ENCODE assay signal across 1 cellular context in genomic region chr5:175464414-175465233, GRCh38.
TF ChIP-seq lines count a peak whose summit lies in the region.

No MANE protein-coding gene starts in this region.

TF ChIP-seq in HepG2, 621 proteins besides CTCF, POLR2A, EP300 and RAD21 (continued from another document):
- TF ChIP-seq TRIM22 (IDR thresholded peaks at IDR 0.05) (no peak), HMGXB4 (CRISPR knock-in tag; IDR thresholded peaks at IDR 0.05; ENCODE audit: borderline replicate concordance in 1 of 2, low read depth in 1 of 2) (peak in 1 of 2 experiments; percentile 39; a peak in 1 of 4 replicates), NR3C1 (CRISPR knock-in tag; IDR thresholded peaks at IDR 0.05) (no peak), CEBPG (CRISPR knock-in tag; IDR thresholded peaks at IDR 0.05) (peak; percentile 74), TP53 (CRISPR knock-in tag; conservative IDR thresholded peaks at IDR 0.05) (no peak), KLF15 (CRISPR knock-in tag; IDR thresholded peaks at IDR 0.05; ENCODE audit: borderline replicate concordance) (no peak), RNF2 (conservative IDR thresholded peaks at IDR 0.05; ENCODE audit: low read depth) (0 out of 2 replicates have a peak, but pooled peaks have one; percentile 40), TCF7L2 (IDR thresholded peaks at IDR 0.05; ENCODE audit: low read depth, low read length) (no peak), ARID5B (CRISPR knock-in tag; IDR thresholded peaks at IDR 0.05) (no peak), SMC3 (IDR thresholded peaks at IDR 0.05; ENCODE audit: low read length) (peak; percentile 24; the same call in 1 of the 2 replicates), SNAPC2 (CRISPR knock-in tag; IDR thresholded peaks at IDR 0.05) (no peak), DBP (CRISPR knock-in tag; IDR thresholded peaks at IDR 0.05; ENCODE audit: not compliant biosample characterization) (no peak), XRCC5 (optimal IDR thresholded peaks at IDR 0.05; ENCODE audit: low read length) (peak; percentile 63), PLSCR1 (CRISPR knock-in tag; IDR thresholded peaks at IDR 0.05; ENCODE audit: borderline replicate concordance) (no peak), RAD51 (IDR thresholded peaks at IDR 0.05; ENCODE audit: borderline replicate concordance) (no peak), ZSCAN20 (CRISPR knock-in tag; IDR thresholded peaks at IDR 0.05; ENCODE audit: borderline replicate concordance) (no peak), ZSCAN12 (CRISPR knock-in tag; IDR thresholded peaks at IDR 0.05) (no peak), KDM4B (CRISPR knock-in tag; IDR thresholded peaks at IDR 0.05) (no peak), ATF7 (IDR thresholded peaks at IDR 0.05) (peak; percentile 21; the same call in 1 of the 2 replicates), ATF7 (CRISPR knock-in tag; IDR thresholded peaks at IDR 0.05) (no peak), HNF4G (IDR thresholded peaks at IDR 0.05; ENCODE audit: borderline replicate concordance, low read depth, low read length) (no peak), HNF4G (CRISPR knock-in tag; IDR thresholded peaks at IDR 0.05; ENCODE audit: borderline replicate concordance, low read depth) (no peak), KDM3A (CRISPR knock-in tag; IDR thresholded peaks at IDR 0.05; ENCODE audit: low read depth) (no peak)
